Comparison of ENCODE assay signal across 11 cellular contexts in genomic region chr10:14954934-14955333, GRCh38. TPM values are rescaled to one million over a fixed set of nuclear protein-coding genes. Genes with fewer than 3 reads are reported as not detected.
DNase-seq lines count a peak whose midpoint lies in the region; ATAC-seq and TF ChIP-seq lines count a peak whose summit lies in the region.
"Had no signal": no experiment of that assay in that cellular context is flagged by ENCODE, and none has a peak within 500 bp of the region (broad histone marks: within the 10 kb centered on the region; RNA-seq: fewer than 3 reads in every experiment).

No MANE protein-coding gene starts in this region.

- peak overlapping the region; percentile 87 to 96 (median 92) for H3K4me3 Mint-ChIP-seq in CD4-positive, alpha-beta memory T cell
- H3K4me3 Mint-ChIP-seq in brain (peak overlapping the region; percentile 85 to 99 (median 89)), nephron progenitor cell (peak overlapping the region; percentile 93)

- H3F3A ChIP-seq in Loucy (ENCODE audit: low read depth) = 0 out of 2 replicates have a peak, but pooled peaks cover under 1% of the 10 kb centered on the region

- intact Hi-C loops in CD4-positive, alpha-beta memory T cell (cut with micrococcal nuclease) = loop anchor here (1.0 to 10.0 kb wide), 8 partner anchors 76 to 1370 kb away; partner anchors contain the start of genes CDNF, HSPA14, MSANTD7 and PRPF18
- intact Hi-C loops in posterior vena cava (cut with DNase I) = loop anchor here (5.0 to 10.0 kb wide), 3 partner anchors 58 to 150 kb away; partner anchors contain the start of gene RPP38 (in 1 of the 2)

- no peak for DNase-seq in CD4-positive, alpha-beta memory T cell
- no peak for DNase-seq in nephron progenitor cell
- no peak for DNase-seq in GM10248 (ENCODE audit: extremely low spot score)
- no peak for DNase-seq in posterior vena cava (ENCODE audit: low spot score)
- DNase-seq: activated gamma-delta T cell treated with Interleukin-2 at 50 U/mL for 16 hours; stimulated activated naive CD4-positive, alpha-beta T cell treated with Interleukin-2 at 50 U/mL for 16 hours had no signal

- H3K36me3 Mint-ChIP-seq in CD4-positive, alpha-beta memory T cell = peaks cover 0 to 13% of the 10 kb centered on the region in 2 donors
- H3K36me3 Mint-ChIP-seq in brain (no peaks in the 10 kb centered on the region), nephron progenitor cell (ENCODE audit: low read depth) (no peaks in the 10 kb centered on the region)

- H3K27ac ChIP-seq in CD4-positive, alpha-beta memory T cell (ENCODE audit: low read depth, low read length) = no peak overlapping the region

- H3K27me3 Mint-ChIP-seq in CD4-positive, alpha-beta memory T cell = no peaks in the 10 kb centered on the region
- H3K27me3 Mint-ChIP-seq in brain (peaks cover 9% of the 10 kb centered on the region), nephron progenitor cell (ENCODE audit: low read depth, poor library complexity) (peaks cover 4% of the 10 kb centered on the region)

- peaks cover 52% of the 10 kb centered on the region for H3K4me1 ChIP-seq in CD4-positive, alpha-beta memory T cell (ENCODE audit: insufficient read depth, low read length)
- peaks cover 42% of the 10 kb centered on the region for H3K4me1 ChIP-seq in Loucy (ENCODE audit: insufficient read depth, low read length, poor library complexity, severe bottlenecking)

- H3K27ac Mint-ChIP-seq in CD4-positive, alpha-beta memory T cell = peak overlapping the region in 3 of 7 donors; percentile 35 to 97 (median 91)
- H3K27ac Mint-ChIP-seq in brain = peak overlapping the region in 2 of 5 experiments; percentile 88 to 96
- no peak overlapping the region for H3K27ac Mint-ChIP-seq in nephron progenitor cell

- H3K4me1 Mint-ChIP-seq in CD4-positive, alpha-beta memory T cell = peaks cover 33 to 67% (median 52%) of the 10 kb centered on the region in 4 donors
- H3K4me1 Mint-ChIP-seq in brain (peaks cover 43% of the 10 kb centered on the region), nephron progenitor cell (peaks cover 39% of the 10 kb centered on the region)

- CTCF ChIA-PET in CD4-positive, alpha-beta memory T cell (lab: Charles Lee; ENCODE audit: partially characterized antibody) = interaction anchor here (1.5 to 3.2 kb wide), 2 partner anchors 18 to 151 kb away, joined by 3 to 17 read pairs; no protein-coding TSS in a partner anchor
- CTCF ChIA-PET in GM10248 (lab: Yijun Ruan, JAX) = interaction anchor here (1.0 to 3.0 kb wide), 5 partner anchors 17 to 418 kb away, joined by 3 to 13 read pairs (median 5); no protein-coding TSS in a partner anchor

- H3K9ac ChIP-seq in Loucy (ENCODE audit: low read depth, low read length, poor library complexity, severe bottlenecking) = peak overlapping the region; percentile 86

- POLR2A ChIA-PET in CD4-positive, alpha-beta memory T cell (lab: Charles Lee; ENCODE audit: partially characterized antibody) = interaction anchor here (1.0 to 2.7 kb wide), 7 partner anchors 12 to 386 kb away, joined by 3 to 17 read pairs (median 6); partner anchors contain the start of genes CDNF, HSPA14, MSANTD7 and RPP38
- POLR2A ChIA-PET in GM10248 (lab: Yijun Ruan, JAX) = no interaction called here

- H3K79me2 ChIP-seq in Loucy (ENCODE audit: insufficient read depth, low read length) = peaks cover 51% of the 10 kb centered on the region

- no peaks in the 10 kb centered on the region for H3K36me3 ChIP-seq in CD4-positive, alpha-beta memory T cell (ENCODE audit: insufficient read depth, low read length)
- H3K36me3 ChIP-seq in Loucy (ENCODE audit: insufficient read depth, low read length) = no peaks in the 10 kb centered on the region

- peak overlapping the region; percentile 88 for H3K4me2 ChIP-seq in Loucy (ENCODE audit: low read depth, low read length, poor library complexity, severe bottlenecking)

- no peaks in the 10 kb centered on the region for H3K27me3 ChIP-seq in CD4-positive, alpha-beta memory T cell (ENCODE audit: insufficient read depth, low read length)
- H3K27me3 ChIP-seq in Loucy (ENCODE audit: insufficient read depth, low read length, poor library complexity, severe bottlenecking) = no peaks in the 10 kb centered on the region

- H3K9me3 ChIP-seq in CD4-positive, alpha-beta memory T cell (ENCODE audit: control insufficient read depth in 1 of 2, low read length in 2 of 2) = no peaks in the 10 kb centered on the region
- H3K9me3 ChIP-seq in Loucy (ENCODE audit: insufficient read depth, low read depth, low read length) = no peaks in the 10 kb centered on the region

- TF ChIP-seq CTCF in Loucy (conservative IDR thresholded peaks at IDR 0.05; ENCODE audit: low read length) (no peak), brain (conservative IDR thresholded peaks at IDR 0.05) (no peak), nephron progenitor cell (IDR thresholded peaks at IDR 0.05) (no peak), GM10248 (IDR thresholded peaks at IDR 0.05; ENCODE audit: control extremely low read depth, extremely low read depth, low read depth, missing control alignments) (no peak)

- H3K9me3 Mint-ChIP-seq in CD4-positive, alpha-beta memory T cell = no peaks in the 10 kb centered on the region
- no peaks in the 10 kb centered on the region for H3K9me3 Mint-ChIP-seq in brain
- peaks cover 4% of the 10 kb centered on the region for H3K9me3 Mint-ChIP-seq in nephron progenitor cell

- no peaks in the 10 kb centered on the region for H3K9me2 ChIP-seq in Loucy (replicated peaks; ENCODE audit: low read depth, low read length)

- peak overlapping the region in 1 of 2 donors; percentile 92 for H3K4me3 ChIP-seq in CD4-positive, alpha-beta memory T cell (ENCODE audit: low read length in 2 of 2)
- peak overlapping the region; percentile 82 for H3K4me3 ChIP-seq in Loucy (ENCODE audit: low read length, poor library complexity, severe bottlenecking)

- no peak overlapping the region for H2AFZ ChIP-seq in Loucy (ENCODE audit: low read length)

- ATAC-seq in HG02571 (IDR thresholded peaks at IDR 0.05; ENCODE audit: unreplicated experiment) (no peak), HG03159 (IDR thresholded peaks at IDR 0.05; ENCODE audit: unreplicated experiment) (no peak)

- peaks cover 25% of the 10 kb centered on the region for H4K20me1 ChIP-seq in Loucy (ENCODE audit: insufficient read depth, low read length, poor library complexity, severe bottlenecking)

RNA-seq across cellular contexts. Expression of gene DCLRE1C, which starts 1.0 kb away (rescaled TPM):
- total RNA-seq in CD4-positive, alpha-beta memory T cell = 10 to 100 TPM; 31.2 to 34.9 TPM
- polyA plus RNA-seq in CD4-positive, alpha-beta memory T cell = 10 to 100 TPM; 12.3 to 24.5 TPM
- 4.3 TPM for polyA plus RNA-seq in brain (ENCODE audit: insufficient read depth, low read depth, low replicate concordance)
- total RNA-seq in posterior vena cava = 10 to 100 TPM in 1 of 2 donors, 1 to 10 TPM in 1; 8.7 to 12.0 TPM

RNA-seq across cellular contexts. Expression of gene MEIG1, which starts 4.3 kb away (rescaled TPM):
- total RNA-seq in CD4-positive, alpha-beta memory T cell = not detected
- under 1 TPM; 0.62 to 0.99 TPM for polyA plus RNA-seq in CD4-positive, alpha-beta memory T cell
- 0.88 TPM for polyA plus RNA-seq in brain (ENCODE audit: insufficient read depth, low read depth, low replicate concordance)
- not detected for total RNA-seq in posterior vena cava
- total RNA-seq: HT1080 had no signal
